22 cellular contexts compared by ENCODE assay signal in genomic region chr20:44792794-44793193, GRCh38. TPM values are rescaled to one million over a fixed set of nuclear protein-coding genes. Genes with fewer than 3 reads are reported as not detected.
DNase-seq lines count a peak whose midpoint lies in the region; ATAC-seq and TF ChIP-seq lines count a peak whose summit lies in the region.
"Had no signal": no experiment of that assay in that cellular context is flagged by ENCODE, and none has a peak within 500 bp of the region (broad histone marks: within the 10 kb centered on the region; RNA-seq: fewer than 3 reads in every experiment).

No MANE protein-coding gene starts in this region.

- no peak for ATAC-seq in GM19455 (IDR thresholded peaks at IDR 0.05; ENCODE audit: unreplicated experiment)
- ATAC-seq: A549 had no signal

- H3K9me3 ChIP-seq in vagina = no peaks in the 10 kb centered on the region
- H3K9me3 ChIP-seq: A549; BE2C; BLaER1 treated with 17β-estradiol and CSF1 and Interleukin-3, amounts not matched to agents 10 nM and 100 nM; HAP-1 had no signal

- H3K36me3 ChIP-seq in vagina = no peaks in the 10 kb centered on the region
- H3K36me3 ChIP-seq: BE2C; BLaER1 treated with 17β-estradiol and CSF1 and Interleukin-3, amounts not matched to agents 10 nM and 100 nM; HAP-1 had no signal

- no peaks in the 10 kb centered on the region for H3K4me1 ChIP-seq in vagina
- H3K4me1 ChIP-seq: A549, HAP-1 had no signal

- TF ChIP-seq POLR2A in NB4 (IDR thresholded peaks at IDR 0.05; ENCODE audit: extremely low read depth, insufficient read length) = no peak
- TF ChIP-seq POLR2A in vagina (IDR thresholded peaks at IDR 0.05) = no peak

- intact Hi-C loops in vagina (cut with DNase I) = no loop called here

- TF ChIP-seq CTCF in NB4 (IDR thresholded peaks at IDR 0.05; ENCODE audit: low read depth, low read length) = no peak
- TF ChIP-seq CTCF in vagina (IDR thresholded peaks at IDR 0.05) = no peak

- H3K27ac ChIP-seq in vagina = no peak overlapping the region
- H3K27ac ChIP-seq: A549; BLaER1 treated with 17β-estradiol and CSF1 and Interleukin-3, amounts not matched to agents 10 nM and 100 nM had no signal

- no peak overlapping the region for H3K4me3 ChIP-seq in NB4 (ENCODE audit: low read depth, low read length)
- no peak overlapping the region for H3K4me3 ChIP-seq in vagina
- H3K4me3 ChIP-seq: A549; BLaER1 treated with 17β-estradiol and CSF1 and Interleukin-3, amounts not matched to agents 10 nM and 100 nM; HAP-1 had no signal

- DNase-seq in SIG-M5 treated with dmso at 0.1 percent for 504 hours (lab: John Stamatoyannopoulos, UW; ENCODE audit: unreplicated experiment) (peak; percentile 21), SIG-M5 (lab: John Stamatoyannopoulos, UW) (no peak), NB4 (ENCODE audit: low read depth) (peak; percentile 29), NOMO-1 treated with dmso at 0.1 percent for 144 hours (lab: John Stamatoyannopoulos, UW; ENCODE audit: unreplicated experiment) (peak; percentile 21), vagina (ENCODE audit: extremely low spot score in 2 of 2) (no peak), NCI-H345 (lab: John Stamatoyannopoulos, UW) (no peak)
- DNase-seq: 8988T; ACHN; AML-193; BE2C; CD4-positive, alpha-beta T cell; CD8-positive, alpha-beta memory T cell; DMS 273 treated with DMSO at 0.1 percent for 48 hours; DMS79; EL; GF-D8; GOT3; HFFc6 had no signal

- H3K27me3 ChIP-seq in vagina = no peaks in the 10 kb centered on the region
- H3K27me3 ChIP-seq: BE2C; BLaER1 treated with 17β-estradiol and CSF1 and Interleukin-3, amounts not matched to agents 10 nM and 100 nM had no signal

RNA-seq across cellular contexts. Expression of gene RIMS4, which starts 17.6 kb away (rescaled TPM):
- 6.4 TPM for total RNA-seq in vagina
- total RNA-seq: CD4-positive, alpha-beta T cell; CD8-positive, alpha-beta memory T cell; HFFc6 had no signal

RNA-seq across cellular contexts. Expression of gene KCNK15, which starts 47.1 kb away (rescaled TPM):
- total RNA-seq in vagina = 1.5 TPM
- total RNA-seq: CD4-positive, alpha-beta T cell had no signal

Comparison
In these comparisons a context has a peak if more than half of its experiments do, and no peak if none do; other contexts are left out.
1. DNase-seq: peak in SIG-M5 treated with dmso at 0.1 percent for 504 hours (single experiment), NB4 (single experiment) and NOMO-1 treated with dmso at 0.1 percent for 144 hours (single experiment); none in SIG-M5 (single experiment), vagina (0 of 2) and NCI-H345 (single experiment).